9 cellular contexts compared by ENCODE assay signal in the genomic region with DNA sequence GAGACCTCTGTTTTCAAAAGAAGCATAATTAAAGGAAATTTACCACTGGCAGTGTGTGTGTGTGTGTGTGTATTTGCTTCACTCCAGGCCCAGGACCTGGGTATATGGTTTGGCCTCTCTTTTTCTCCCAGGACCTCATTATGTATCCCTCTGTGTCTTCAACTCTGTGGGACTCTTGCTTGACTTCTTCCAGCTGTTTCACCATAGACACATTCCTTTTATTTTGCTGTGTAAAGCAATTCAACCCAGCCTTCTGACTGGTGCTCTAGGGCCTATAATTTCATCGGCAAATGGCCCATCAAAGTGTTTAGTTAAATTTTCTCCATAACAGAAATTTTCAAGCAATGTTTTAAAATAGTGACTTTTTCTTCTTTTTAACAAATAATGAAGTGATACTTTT.
"Had no signal": no experiment of that assay in that cellular context is flagged by ENCODE, and none has a peak within 500 bp of the region (broad histone marks: within the 10 kb centered on the region; RNA-seq: fewer than 3 reads in every experiment).

No MANE protein-coding gene starts in this region.

- ATAC-seq: HCT116, K562 had no signal

- H3K36me3 ChIP-seq: HAP-1 had no signal

- H3K4me1 ChIP-seq: HAP-1 had no signal

- H3K4me3 Mint-ChIP-seq: HFFc6 had no signal

- H3K9me3 ChIP-seq: HAP-1 had no signal

- H3K27ac ChIP-seq: GM23248 had no signal

- H3K9ac ChIP-seq: GM23248 had no signal

- DNase-seq: GM23248, GOT3, H7, HFFc6, IMR-90, KG1 had no signal

- H3K27ac Mint-ChIP-seq: HFFc6 had no signal

- H3K4me3 ChIP-seq: GM23248, HAP-1, K562 had no signal
